In genomic region chr6:134667106-134667505, GRCh38 we compare ENCODE assay signal across 34 cellular contexts.
"Had no signal": no experiment of that assay in that cellular context is flagged by ENCODE, and none has a peak within 500 bp of the region (broad histone marks: within the 10 kb centered on the region; RNA-seq: fewer than 3 reads in every experiment).

No MANE protein-coding gene starts in this region.

- H3K27me3 Mint-ChIP-seq: activated CD4-positive, alpha-beta memory T cell treated with anti-CD3 and anti-CD28 coated beads, Interleukin-2, amount 10 ng/mL, durations not matched to agents 7 days and 5 days; activated CD4-positive, alpha-beta T cell treated with anti-CD3 and anti-CD28 coated beads, Interleukin-2, amount 10 ng/mL, durations not matched to agents 7 days and 5 days; activated naive CD4-positive, alpha-beta T cell treated with anti-CD3 and anti-CD28 coated beads, Interleukin-2, amount 50 U/mL, for 24 hours; activated naive CD8-positive, alpha-beta T cell treated with anti-CD3 and anti-CD28 coated beads for 36 hours; activated naive CD8-positive, alpha-beta T cell treated with anti-CD3 and anti-CD28 coated beads, Interleukin-2, amount 50 U/mL, for 24 hours; activated T-cell treated with anti-CD3 and anti-CD28 coated beads, Interleukin-2, amount 50 U/mL, for 24 hours had no signal

- H3K4me3 ChIP-seq: adrenal gland, breast epithelium, cardiac muscle cell, esophagus squamous epithelium had no signal

- H3K36me3 Mint-ChIP-seq: activated naive CD4-positive, alpha-beta T cell treated with anti-CD3 and anti-CD28 coated beads, Interleukin-2, amount 50 U/mL, for 24 hours; activated naive CD8-positive, alpha-beta T cell treated with anti-CD3 and anti-CD28 coated beads for 36 hours; brain; WTC11 had no signal

- H3K4me3 Mint-ChIP-seq: activated CD4-positive, alpha-beta memory T cell treated with anti-CD3 and anti-CD28 coated beads, Interleukin-2, amount 10 ng/mL, durations not matched to agents 7 days and 5 days; activated CD4-positive, alpha-beta T cell treated with anti-CD3 and anti-CD28 coated beads, Interleukin-2, amount 10 ng/mL, durations not matched to agents 7 days and 5 days; activated naive CD4-positive, alpha-beta T cell treated with anti-CD3 and anti-CD28 coated beads for 36 hours; activated naive CD4-positive, alpha-beta T cell treated with anti-CD3 and anti-CD28 coated beads, Interleukin-2, amount 50 U/mL, for 24 hours; activated naive CD8-positive, alpha-beta T cell treated with anti-CD3 and anti-CD28 coated beads for 36 hours; activated naive CD8-positive, alpha-beta T cell treated with anti-CD3 and anti-CD28 coated beads, Interleukin-2, amount 50 U/mL, for 24 hours; activated T-cell treated with anti-CD3 and anti-CD28 coated beads, Interleukin-2, amount 50 U/mL, for 24 hours; activated T-cell treated with anti-CD3 and anti-CD28 coated beads, Interleukin-2, amount 50 U/mL, for 72 hours; brain; effector memory CD8-positive, alpha-beta T cell; WTC11 had no signal

- DNase-seq: activated CD4-positive, alpha-beta memory T cell treated with anti-CD3 and anti-CD28 coated beads, Interleukin-2, amount 10 ng/mL, durations not matched to agents 7 days and 5 days; activated CD4-positive, alpha-beta T cell treated with anti-CD3 and anti-CD28 coated beads for 1 hour; activated CD4-positive, alpha-beta T cell treated with anti-CD3 and anti-CD28 coated beads for 4 hours; activated CD4-positive, alpha-beta T cell treated with anti-CD3 and anti-CD28 coated beads, Interleukin-2, amount 10 ng/mL, durations not matched to agents 7 days and 5 days; activated CD4-positive, alpha-beta T cell treated with anti-CD3 and anti-CD28 coated beads, Interleukin-2, amount 50 U/mL, for 4 hours; activated CD8-positive, alpha-beta memory T cell treated with anti-CD3 and anti-CD28 coated beads, Interleukin-2, amount 50 U/mL, for 48 hours; activated effector memory CD4-positive, alpha-beta T cell treated with anti-CD3 and anti-CD28 coated beads, Interleukin-2, amount 50 U/mL, for 16 hours; activated naive CD4-positive, alpha-beta T cell treated with anti-CD3 and anti-CD28 coated beads for 36 hours; activated naive CD8-positive, alpha-beta T cell treated with anti-CD3 and anti-CD28 coated beads for 36 hours; activated naive CD8-positive, alpha-beta T cell treated with anti-CD3 and anti-CD28 coated beads, Interleukin-2, amount 50 U/mL, for 24 hours; activated T-cell treated with anti-CD3 and anti-CD28 coated beads for 4 hours; activated T-cell treated with anti-CD3 and anti-CD28 coated beads, Interleukin-2, amount 50 U/mL, for 24 hours; activated T-cell treated with anti-CD3 and anti-CD28 coated beads, Interleukin-2, amount 50 U/mL, for 72 hours; adrenal gland; amygdala; aorta; central memory CD4-positive, alpha-beta T cell; cerebellar nuclear complex; cortex of kidney; dermis blood vessel endothelial cell; effector CD4-positive, alpha-beta T cell; effector memory CD8-positive, alpha-beta T cell; esophagus squamous epithelium; foreskin fibroblast; head of caudate nucleus; T-helper 2 cell had no signal

- FAIRE-seq: colon, frontal cortex had no signal

- ATAC-seq: activated naive CD8-positive, alpha-beta T cell treated with anti-CD3 and anti-CD28 coated beads, Interleukin-2, amount 50 U/mL, for 24 hours; activated T-cell treated with anti-CD3 and anti-CD28 coated beads, Interleukin-2, amount 50 U/mL, for 72 hours; effector memory CD8-positive, alpha-beta T cell; WTC11 had no signal

- H3K4me1 Mint-ChIP-seq: activated CD4-positive, alpha-beta memory T cell treated with anti-CD3 and anti-CD28 coated beads, Interleukin-2, amount 10 ng/mL, durations not matched to agents 7 days and 5 days; activated CD4-positive, alpha-beta T cell treated with anti-CD3 and anti-CD28 coated beads, Interleukin-2, amount 10 ng/mL, durations not matched to agents 7 days and 5 days; activated naive CD4-positive, alpha-beta T cell treated with anti-CD3 and anti-CD28 coated beads, Interleukin-2, amount 50 U/mL, for 24 hours; activated naive CD8-positive, alpha-beta T cell treated with anti-CD3 and anti-CD28 coated beads for 36 hours; activated naive CD8-positive, alpha-beta T cell treated with anti-CD3 and anti-CD28 coated beads, Interleukin-2, amount 50 U/mL, for 24 hours; brain had no signal

- H3K9me3 Mint-ChIP-seq: activated CD4-positive, alpha-beta memory T cell treated with anti-CD3 and anti-CD28 coated beads, Interleukin-2, amount 10 ng/mL, durations not matched to agents 7 days and 5 days; activated CD4-positive, alpha-beta T cell treated with anti-CD3 and anti-CD28 coated beads, Interleukin-2, amount 10 ng/mL, durations not matched to agents 7 days and 5 days; activated naive CD4-positive, alpha-beta T cell treated with anti-CD3 and anti-CD28 coated beads for 36 hours; activated naive CD4-positive, alpha-beta T cell treated with anti-CD3 and anti-CD28 coated beads, Interleukin-2, amount 50 U/mL, for 24 hours; activated naive CD8-positive, alpha-beta T cell treated with anti-CD3 and anti-CD28 coated beads for 36 hours; activated naive CD8-positive, alpha-beta T cell treated with anti-CD3 and anti-CD28 coated beads, Interleukin-2, amount 50 U/mL, for 24 hours; activated T-cell treated with anti-CD3 and anti-CD28 coated beads, Interleukin-2, amount 50 U/mL, for 24 hours; activated T-cell treated with anti-CD3 and anti-CD28 coated beads, Interleukin-2, amount 50 U/mL, for 72 hours; activated T-helper 2 cell treated with anti-CD3 and anti-CD28 coated beads, Interferon-gamma antibody, Interleukin-2, Interleukin-4, amounts not matched to agents 10 μg/mL and 5 μg/mL and 100 μg/mL, durations not matched to agents 14 hours and 24 hours and 36 hours; brain; effector memory CD8-positive, alpha-beta T cell; WTC11 had no signal

- H3K27ac Mint-ChIP-seq: activated CD4-positive, alpha-beta memory T cell treated with anti-CD3 and anti-CD28 coated beads, Interleukin-2, amount 10 ng/mL, durations not matched to agents 7 days and 5 days; activated CD4-positive, alpha-beta T cell treated with anti-CD3 and anti-CD28 coated beads, Interleukin-2, amount 10 ng/mL, durations not matched to agents 7 days and 5 days; activated naive CD4-positive, alpha-beta T cell treated with anti-CD3 and anti-CD28 coated beads for 36 hours; activated naive CD4-positive, alpha-beta T cell treated with anti-CD3 and anti-CD28 coated beads, Interleukin-2, amount 50 U/mL, for 24 hours; activated naive CD8-positive, alpha-beta T cell treated with anti-CD3 and anti-CD28 coated beads for 36 hours; activated naive CD8-positive, alpha-beta T cell treated with anti-CD3 and anti-CD28 coated beads, Interleukin-2, amount 50 U/mL, for 24 hours; activated T-cell treated with anti-CD3 and anti-CD28 coated beads, Interleukin-2, amount 50 U/mL, for 24 hours; activated T-cell treated with anti-CD3 and anti-CD28 coated beads, Interleukin-2, amount 50 U/mL, for 72 hours; activated T-helper 2 cell treated with anti-CD3 and anti-CD28 coated beads, Interferon-gamma antibody, Interleukin-2, Interleukin-4, amounts not matched to agents 10 μg/mL and 5 μg/mL and 100 μg/mL, durations not matched to agents 14 hours and 24 hours and 36 hours; brain; effector memory CD8-positive, alpha-beta T cell; WTC11 had no signal
